18 cellular contexts compared by ENCODE assay signal in the genomic region with DNA sequence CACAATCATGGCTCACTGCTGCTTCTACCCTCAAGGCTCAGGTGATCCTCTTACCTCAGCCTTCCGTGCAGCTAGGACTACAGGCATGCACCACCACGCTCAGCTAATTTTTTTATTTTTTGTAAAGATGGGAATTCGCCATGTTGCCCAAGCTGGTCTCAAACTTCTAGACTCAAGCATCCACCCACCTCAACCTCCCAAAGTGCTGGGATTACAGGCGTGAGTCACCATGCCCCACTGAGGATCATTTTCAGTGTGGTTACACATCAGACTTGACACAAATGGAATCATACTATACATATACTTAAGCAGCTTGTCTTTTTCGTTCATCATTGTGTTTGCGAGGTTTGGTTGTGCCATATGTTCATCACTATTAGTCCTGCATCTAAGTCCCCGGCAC. TPM values are rescaled to one million over a fixed set of nuclear protein-coding genes. Genes with fewer than 3 reads are reported as not detected.
DNase-seq lines count a peak whose midpoint lies in the region; ATAC-seq lines count a peak whose summit lies in the region.
"Had no signal": no experiment of that assay in that cellular context is flagged by ENCODE, and none has a peak within 500 bp of the region (broad histone marks: within the 10 kb centered on the region; RNA-seq: fewer than 3 reads in every experiment).

No MANE protein-coding gene starts in this region.

- no peak for ATAC-seq in CD4-positive, CD25-positive, alpha-beta regulatory T cell (ENCODE audit: low read depth in 2 of 2)
- peak; percentile 66 for ATAC-seq in activated T-helper 17 cell treated with anti-CD3 and anti-CD28 coated beads, Interleukin-2, amount 50 U/mL, for 72 hours (replicated peaks)
- no peak for ATAC-seq in GM18907 (IDR thresholded peaks at IDR 0.05; ENCODE audit: unreplicated experiment)
- ATAC-seq: PC-3 had no signal

- peak overlapping the region; percentile 45 for H3K27ac Mint-ChIP-seq in activated CD4-positive, alpha-beta T cell treated with anti-CD3 and anti-CD28 coated beads, Interleukin-2, amount 10 ng/mL, durations not matched to agents 24 days and 14 days
- peak overlapping the region in 2 of 3 donors; percentile 51 to 73 for H3K27ac Mint-ChIP-seq in CD4-positive, CD25-positive, alpha-beta regulatory T cell
- peak overlapping the region; percentile 55 for H3K27ac Mint-ChIP-seq in activated T-helper 17 cell treated with anti-CD3 and anti-CD28 coated beads, Interleukin-2, amount 50 U/mL, for 72 hours
- no peak overlapping the region for H3K27ac Mint-ChIP-seq in T-helper 2 cell treated with Interferon-gamma antibody and Interleukin-4, amounts not matched to agents 5 μg/mL and 100 μg/mL, for 36 hours

- no peaks in the 10 kb centered on the region for H3K27me3 ChIP-seq in CD4-positive, CD25-positive, alpha-beta regulatory T cell (ENCODE audit: control insufficient read depth, insufficient read depth, low read length)

- no peaks in the 10 kb centered on the region for H3K9me3 Mint-ChIP-seq in activated CD4-positive, alpha-beta T cell treated with anti-CD3 and anti-CD28 coated beads, Interleukin-2, amount 10 ng/mL, durations not matched to agents 24 days and 14 days
- H3K9me3 Mint-ChIP-seq in CD4-positive, CD25-positive, alpha-beta regulatory T cell = peaks cover 0 to 1% (median 0%) of the 10 kb centered on the region in 7 donors
- H3K9me3 Mint-ChIP-seq in activated T-helper 17 cell treated with anti-CD3 and anti-CD28 coated beads, Interleukin-2, amount 50 U/mL, for 72 hours = no peaks in the 10 kb centered on the region
- no peaks in the 10 kb centered on the region for H3K9me3 Mint-ChIP-seq in T-helper 2 cell treated with Interferon-gamma antibody and Interleukin-4, amounts not matched to agents 5 μg/mL and 100 μg/mL, for 36 hours
- H3K9me3 Mint-ChIP-seq: IgD-negative memory B cell had no signal

- H3K4me1 Mint-ChIP-seq in activated CD4-positive, alpha-beta T cell treated with anti-CD3 and anti-CD28 coated beads, Interleukin-2, amount 10 ng/mL, durations not matched to agents 24 days and 14 days = peaks cover 27% of the 10 kb centered on the region
- H3K4me1 Mint-ChIP-seq in CD4-positive, CD25-positive, alpha-beta regulatory T cell = peaks cover 6 to 44% (median 25%) of the 10 kb centered on the region in 4 donors
- H3K4me1 Mint-ChIP-seq in activated T-helper 17 cell treated with anti-CD3 and anti-CD28 coated beads, Interleukin-2, amount 50 U/mL, for 72 hours = peaks cover 26% of the 10 kb centered on the region
- H3K4me1 Mint-ChIP-seq in T-helper 2 cell treated with Interferon-gamma antibody and Interleukin-4, amounts not matched to agents 5 μg/mL and 100 μg/mL, for 36 hours (ENCODE audit: low read depth) = peaks cover 5% of the 10 kb centered on the region

- peaks cover 64% of the 10 kb centered on the region for H3K36me3 Mint-ChIP-seq in activated CD4-positive, alpha-beta T cell treated with anti-CD3 and anti-CD28 coated beads, Interleukin-2, amount 10 ng/mL, durations not matched to agents 24 days and 14 days (ENCODE audit: low read depth)
- H3K36me3 Mint-ChIP-seq in CD4-positive, CD25-positive, alpha-beta regulatory T cell = peaks cover 45% of the 10 kb centered on the region
- peaks cover 99% of the 10 kb centered on the region for H3K36me3 Mint-ChIP-seq in activated T-helper 17 cell treated with anti-CD3 and anti-CD28 coated beads, Interleukin-2, amount 50 U/mL, for 72 hours (ENCODE audit: low read depth)
- H3K36me3 Mint-ChIP-seq in T-helper 2 cell treated with Interferon-gamma antibody and Interleukin-4, amounts not matched to agents 5 μg/mL and 100 μg/mL, for 36 hours (ENCODE audit: low read depth) = peaks cover 20% of the 10 kb centered on the region
- H3K36me3 Mint-ChIP-seq: IgD-negative memory B cell had no signal

- no peaks in the 10 kb centered on the region for H3K9me3 ChIP-seq in CD4-positive, CD25-positive, alpha-beta regulatory T cell (ENCODE audit: control insufficient read depth in 2 of 2, low read length in 2 of 2)
- H3K9me3 ChIP-seq: HAP-1 had no signal

- H3K4me1 ChIP-seq in CD4-positive, CD25-positive, alpha-beta regulatory T cell (ENCODE audit: control insufficient read depth, insufficient read depth, low read length, poor library complexity, severe bottlenecking) = peaks cover 10% of the 10 kb centered on the region
- H3K4me1 ChIP-seq: HAP-1 had no signal

- peak overlapping the region; percentile 36 for H3K27ac ChIP-seq in CD4-positive, CD25-positive, alpha-beta regulatory T cell (ENCODE audit: insufficient read depth, low read length, poor library complexity, severe bottlenecking)

- no peak overlapping the region for H3K4me3 Mint-ChIP-seq in activated CD4-positive, alpha-beta T cell treated with anti-CD3 and anti-CD28 coated beads, Interleukin-2, amount 10 ng/mL, durations not matched to agents 24 days and 14 days
- peak overlapping the region in 1 of 4 donors; percentile 50 for H3K4me3 Mint-ChIP-seq in CD4-positive, CD25-positive, alpha-beta regulatory T cell
- H3K4me3 Mint-ChIP-seq in activated T-helper 17 cell treated with anti-CD3 and anti-CD28 coated beads, Interleukin-2, amount 50 U/mL, for 72 hours = peak overlapping the region; percentile 1
- H3K4me3 Mint-ChIP-seq in T-helper 2 cell treated with Interferon-gamma antibody and Interleukin-4, amounts not matched to agents 5 μg/mL and 100 μg/mL, for 36 hours = no peak overlapping the region

- no peak overlapping the region for H3K4me3 ChIP-seq in CD4-positive, CD25-positive, alpha-beta regulatory T cell (ENCODE audit: low read depth, low read length)
- H3K4me3 ChIP-seq: HAP-1 had no signal

- no peak for DNase-seq in activated CD4-positive, alpha-beta T cell treated with anti-CD3 and anti-CD28 coated beads, Interleukin-2, amount 10 ng/mL, durations not matched to agents 24 days and 14 days
- no peak for DNase-seq in activated CD4-positive, alpha-beta T cell treated with anti-CD3 and anti-CD28 coated beads for 4 hours
- no peak for DNase-seq in CD4-positive, CD25-positive, alpha-beta regulatory T cell
- peak; percentile 17 for DNase-seq in ELR (ENCODE audit: low read depth)
- DNase-seq in T-helper 2 cell treated with Interferon-gamma antibody and Interleukin-4, amounts not matched to agents 5 μg/mL and 100 μg/mL, for 36 hours (ENCODE audit: low spot score) = no peak
- DNase-seq in SIG-M5 treated with dmso at 0.1 percent for 504 hours (lab: John Stamatoyannopoulos, UW; ENCODE audit: unreplicated experiment) = no peak
- DNase-seq: AML-193, Calu3, DND-41, NCI-H1436 treated with DMSO at 0.1 percent for 48 hours, NCI-H2081 treated with DMSO at 0.1 percent for 48 hours, NCI-H226, PC-3 had no signal

- H3K27me3 Mint-ChIP-seq in activated CD4-positive, alpha-beta T cell treated with anti-CD3 and anti-CD28 coated beads, Interleukin-2, amount 10 ng/mL, durations not matched to agents 24 days and 14 days = no peaks in the 10 kb centered on the region
- no peaks in the 10 kb centered on the region for H3K27me3 Mint-ChIP-seq in CD4-positive, CD25-positive, alpha-beta regulatory T cell
- no peaks in the 10 kb centered on the region for H3K27me3 Mint-ChIP-seq in activated T-helper 17 cell treated with anti-CD3 and anti-CD28 coated beads, Interleukin-2, amount 50 U/mL, for 72 hours
- no peaks in the 10 kb centered on the region for H3K27me3 Mint-ChIP-seq in T-helper 2 cell treated with Interferon-gamma antibody and Interleukin-4, amounts not matched to agents 5 μg/mL and 100 μg/mL, for 36 hours (ENCODE audit: low read depth)
- H3K27me3 Mint-ChIP-seq: IgD-negative memory B cell had no signal

- peaks cover 88% of the 10 kb centered on the region for H3K36me3 ChIP-seq in CD4-positive, CD25-positive, alpha-beta regulatory T cell (ENCODE audit: control insufficient read depth, insufficient read depth, low read length)
- H3K36me3 ChIP-seq: HAP-1 had no signal

- intact Hi-C loops in activated CD4-positive, alpha-beta T cell treated with anti-CD3 and anti-CD28 coated beads, Interleukin-2, amount 10 ng/mL, durations not matched to agents 24 days and 14 days (cut with micrococcal nuclease) = no loop called here

RNA-seq across cellular contexts. Expression of a gene that starts 26.6 kb away (rescaled TPM):
- 79.6 and 79.8 TPM in 2 replicates for total RNA-seq in activated CD4-positive, alpha-beta T cell treated with anti-CD3 and anti-CD28 coated beads, Interleukin-2, amount 10 ng/mL, durations not matched to agents 24 days and 14 days
- 251 TPM for total RNA-seq in CD4-positive, CD25-positive, alpha-beta regulatory T cell
- polyA plus RNA-seq in CD4-positive, CD25-positive, alpha-beta regulatory T cell = 10 to 100 TPM in 1 of 4 donors, 1 to 10 TPM in 3; 7.1 to 10.3 (median 8.7) TPM
- total RNA-seq in activated T-helper 17 cell treated with anti-CD3 and anti-CD28 coated beads, Interleukin-2, amount 50 U/mL, for 72 hours = 100 to 1,000 TPM; 117 to 254 TPM
- total RNA-seq: HT-29, PC-3 had no signal

RNA-seq across cellular contexts. Expression of a gene that starts 58.1 kb away (rescaled TPM):
- total RNA-seq in activated CD4-positive, alpha-beta T cell treated with anti-CD3 and anti-CD28 coated beads, Interleukin-2, amount 10 ng/mL, durations not matched to agents 24 days and 14 days = 10.1 and 10.9 TPM in 2 replicates
- 9.0 TPM for total RNA-seq in CD4-positive, CD25-positive, alpha-beta regulatory T cell
- polyA plus RNA-seq in CD4-positive, CD25-positive, alpha-beta regulatory T cell = 1 to 10 TPM in 2 of 4 donors, under 1 TPM in 2; 0.38 to 1.6 (median 0.93) TPM
- 10 to 100 TPM; 16.0 to 16.4 TPM for total RNA-seq in activated T-helper 17 cell treated with anti-CD3 and anti-CD28 coated beads, Interleukin-2, amount 50 U/mL, for 72 hours
